8 cellular contexts compared by ENCODE assay signal in the genomic region with DNA sequence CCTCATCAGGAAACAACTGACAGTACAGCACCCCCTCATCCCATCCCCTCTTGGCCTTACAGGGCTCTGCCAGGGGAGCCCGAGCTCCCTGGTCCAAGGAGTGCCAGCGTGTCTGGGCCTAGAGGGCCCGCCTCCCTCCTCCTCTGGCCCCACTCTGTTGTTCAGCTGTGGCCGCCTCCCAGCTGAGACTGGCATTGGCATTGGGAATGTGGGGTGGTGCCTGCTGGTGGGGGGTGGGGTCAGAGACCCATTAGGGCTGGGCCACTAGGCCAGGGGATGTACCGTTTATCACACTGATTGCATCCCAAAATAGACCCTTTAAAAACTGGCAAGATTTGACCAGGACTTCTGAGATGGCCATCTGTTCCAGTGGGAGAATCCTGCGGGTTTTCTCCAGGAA. TPM values are rescaled to one million over a fixed set of nuclear protein-coding genes. Genes with fewer than 3 reads are reported as not detected.
DNase-seq lines count a peak whose midpoint lies in the region; ATAC-seq, FAIRE-seq and TF ChIP-seq lines count a peak whose summit lies in the region.

No MANE protein-coding gene starts in this region.

- no peak overlapping the region for H3K18ac ChIP-seq in mesenchymal stem cell (ENCODE audit: low read depth in 1 of 2, low read length in 2 of 2)

- peaks cover 34% of the 10 kb centered on the region for H3K79me1 ChIP-seq in mesenchymal stem cell (replicated peaks; ENCODE audit: low read length, poor library complexity, severe bottlenecking)

- H3K9me3 ChIP-seq in colonic mucosa (no peaks in the 10 kb centered on the region), mesenchymal stem cell (ENCODE audit: control insufficient read depth, low read length) (no peaks in the 10 kb centered on the region)

- H3K27me3 ChIP-seq in colonic mucosa: no peaks in the 10 kb centered on the region
- peaks cover 0 to 3% of the 10 kb centered on the region in 2 experiments for H3K27me3 ChIP-seq in mesenchymal stem cell (ENCODE audit: control insufficient read depth in 1 of 2, insufficient read depth in 1 of 2, low read length in 2 of 2)

- H2BK120ac ChIP-seq in mesenchymal stem cell (ENCODE audit: low read depth, low read length): no peak overlapping the region

- H3K4me1 ChIP-seq in colonic mucosa (peaks cover 20% of the 10 kb centered on the region), mesenchymal stem cell (ENCODE audit: control insufficient read depth, insufficient read depth, low read depth, low read length) (peaks cover 29% of the 10 kb centered on the region)

- ATAC-seq in GM18858 (IDR thresholded peaks at IDR 0.05; ENCODE audit: unreplicated experiment) (no peak), HG03520 (IDR thresholded peaks at IDR 0.05; ENCODE audit: unreplicated experiment) (no peak)

- no peak overlapping the region for H2BK12ac ChIP-seq in mesenchymal stem cell (ENCODE audit: low read length in 2 of 2)

- H3K4ac ChIP-seq in mesenchymal stem cell (ENCODE audit: low read depth in 1 of 2, low read length in 2 of 2): no peak overlapping the region

- intact Hi-C loops in colonic mucosa (cut with DNase I): no loop called here

- no peak for FAIRE-seq in urothelium cell line (lab: Jason Lieb, UNC)

- TF ChIP-seq CTCF in colonic mucosa (IDR thresholded peaks at IDR 0.05): no peak

- no peak overlapping the region for H3K23ac ChIP-seq in mesenchymal stem cell (ENCODE audit: low read length in 2 of 2)

- H3K36me3 ChIP-seq in colonic mucosa (no peaks in the 10 kb centered on the region), mesenchymal stem cell (ENCODE audit: control insufficient read depth in 1 of 2, insufficient read depth in 2 of 2, low read depth in 1 of 2, low read length in 2 of 2) (no peaks in the 10 kb centered on the region)

- DNase-seq in AG20443 (ENCODE audit: low spot score) (peak; percentile 58), NCI-H1105 treated with DMSO at 0.1 percent for 48 hours (lab: John Stamatoyannopoulos, UW) (peak; percentile 18), colonic mucosa (peak; percentile 57), mesenchymal stem cell (no peak), urothelium cell line (ENCODE audit: low spot score) (peak; percentile 64)
- no peak for DNase-seq in activated CD4-positive, alpha-beta T cell treated with anti-CD3 and anti-CD28 coated beads for 48 hours

- H3K9ac ChIP-seq in colonic mucosa (ENCODE audit: low read depth in 2 of 2, low read length in 2 of 2) (peak overlapping the region; percentile 88 to 97), mesenchymal stem cell (ENCODE audit: low read length) (peak overlapping the region; percentile 84)

- no peak overlapping the region for H2BK15ac ChIP-seq in mesenchymal stem cell (ENCODE audit: low read depth, poor library complexity, severe bottlenecking)

- no peak overlapping the region for H4K91ac ChIP-seq in mesenchymal stem cell (ENCODE audit: low read length)

- no peak overlapping the region for H4K8ac ChIP-seq in mesenchymal stem cell (ENCODE audit: low read length)

- H3K27ac ChIP-seq in colonic mucosa (no peak overlapping the region), mesenchymal stem cell (ENCODE audit: low read length, poor library complexity, severe bottlenecking) (no peak overlapping the region)

- peak overlapping the region; percentile 97 for H3K4me2 ChIP-seq in mesenchymal stem cell (ENCODE audit: low read length, poor library complexity, severe bottlenecking)

- H3K14ac ChIP-seq in mesenchymal stem cell (ENCODE audit: low read length in 2 of 2): no peak overlapping the region

- no peak overlapping the region for H2AK5ac ChIP-seq in mesenchymal stem cell (ENCODE audit: low read length, severe bottlenecking)

- WGBS in mesenchymal stem cell: 90% methylated on average over 6 of the region's 6 CpGs

- H3K4me3 ChIP-seq in colonic mucosa (peak overlapping the region; percentile 88), mesenchymal stem cell (ENCODE audit: insufficient read depth in 1 of 2, low read depth in 1 of 2, low read length in 2 of 2) (peak overlapping the region in 1 of 2 experiments; percentile 85)

- no peak overlapping the region for H2AFZ ChIP-seq in mesenchymal stem cell (ENCODE audit: low read depth, low read length)

- H2BK5ac ChIP-seq in mesenchymal stem cell (ENCODE audit: low read depth, low read length, poor library complexity, severe bottlenecking): no peak overlapping the region

RNA-seq across cellular contexts. Expression of a gene that starts 1.4 kb away (rescaled TPM):
- 10 to 100 TPM; 35.7 to 40.1 TPM for total RNA-seq in colonic mucosa
- polyA plus RNA-seq in mesenchymal stem cell (2013, experiment 1 of 2): 11.6 TPM
- polyA plus RNA-seq in mesenchymal stem cell (2013, experiment 2 of 2): 12.2 TPM

Comparison
In these comparisons a context has a peak if more than half of its experiments do, and no peak if none do; other contexts are left out.
1. DNase-seq: peak in AG20443 (single experiment), NCI-H1105 treated with DMSO at 0.1 percent for 48 hours (single experiment), colonic mucosa (single experiment) and urothelium cell line (single experiment); none in mesenchymal stem cell (single experiment) and activated CD4-positive, alpha-beta T cell treated with anti-CD3 and anti-CD28 coated beads for 48 hours (single experiment).